ENCODE assay signal across 8 cellular contexts in the genomic region with DNA sequence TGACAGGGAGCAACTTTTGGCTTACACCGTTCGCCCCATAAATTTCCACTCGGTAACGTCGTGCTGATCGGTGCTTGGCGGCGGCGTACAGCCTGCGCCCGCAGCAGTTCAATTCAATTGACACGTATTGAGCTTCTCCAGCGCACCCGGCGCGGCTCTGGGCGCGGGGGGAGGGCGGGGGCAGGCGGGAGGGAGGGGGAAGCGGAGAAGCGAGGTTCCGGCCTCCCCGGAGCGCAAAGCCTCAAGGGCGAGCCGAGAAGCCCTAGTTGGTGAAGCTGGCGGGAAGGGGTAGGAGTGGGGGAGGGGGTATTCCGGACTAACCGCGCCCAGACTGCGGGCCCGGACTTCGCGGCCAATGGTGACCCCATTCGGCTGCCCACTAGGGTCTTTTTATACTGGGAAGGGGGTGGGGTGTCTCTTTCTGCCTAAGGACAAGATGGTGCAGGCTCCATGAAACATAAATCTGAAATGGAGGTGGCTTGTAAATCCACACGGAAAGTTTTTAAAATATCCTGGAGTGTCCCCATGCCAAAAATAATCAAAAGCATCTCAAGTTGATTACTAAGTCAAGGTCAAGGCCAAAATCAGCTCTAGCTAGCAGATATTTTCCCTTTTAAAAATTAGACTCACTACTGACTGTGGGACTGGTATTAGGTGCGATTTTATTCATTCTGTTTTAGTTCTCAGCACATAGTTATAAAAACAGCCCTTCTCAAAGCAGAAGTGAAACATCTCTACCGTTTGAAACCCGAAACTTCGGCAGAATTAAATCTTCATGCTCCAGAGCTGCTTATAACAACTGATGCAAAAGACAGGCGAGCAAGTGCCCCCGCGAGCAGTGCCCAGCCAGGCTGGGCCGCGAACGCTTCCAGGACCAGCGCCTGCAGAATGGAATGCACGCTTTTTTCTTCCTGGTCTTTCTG. TPM values are rescaled to one million over a fixed set of nuclear protein-coding genes. Genes with fewer than 3 reads are reported as not detected.
DNase-seq lines count a peak whose midpoint lies in the region; ATAC-seq lines count a peak whose summit lies in the region.

No MANE protein-coding gene starts in this region.

- no peaks in the 10 kb centered on the region for H3K27me3 Mint-ChIP-seq in activated CD8-positive, alpha-beta T cell treated with anti-CD3 and anti-CD28 coated beads, Interleukin-2, amount 10 ng/mL, durations not matched to agents 7 days and 5 days (ENCODE audit: low read depth)

- peak; percentile 84 for DNase-seq in DMS53 (lab: John Stamatoyannopoulos, UW)
- DNase-seq in DMS53 treated with DMSO at 0.1 percent for 48 hours (lab: John Stamatoyannopoulos, UW; ENCODE audit: unreplicated experiment), result no peak
- DNase-seq in NCI-H69 (lab: John Stamatoyannopoulos, UW), result peak; percentile 86
- peak; percentile 72 for DNase-seq in activated CD8-positive, alpha-beta T cell treated with anti-CD3 and anti-CD28 coated beads, Interleukin-2, amount 10 ng/mL, durations not matched to agents 7 days and 5 days
- DNase-seq in glomerular visceral epithelial cell (ENCODE audit: extremely low spot score), result peak; percentile 37
- DNase-seq in AG08395 (ENCODE audit: low spot score), result no peak

- H3K27me3 ChIP-seq in rectal smooth muscle tissue (ENCODE audit: control insufficient read depth, insufficient read depth, low read length), result peaks cover 4% of the 10 kb centered on the region

- H3K4me3 ChIP-seq in rectal smooth muscle tissue (ENCODE audit: low read length), result peak overlapping the region; percentile 70

- H3K4me1 Mint-ChIP-seq in activated CD8-positive, alpha-beta T cell treated with anti-CD3 and anti-CD28 coated beads, Interleukin-2, amount 10 ng/mL, durations not matched to agents 7 days and 5 days (ENCODE audit: low read depth), result peaks cover 13% of the 10 kb centered on the region

- no peak overlapping the region for H3K9ac ChIP-seq in rectal smooth muscle tissue (ENCODE audit: low read length)

- H3K36me3 ChIP-seq in rectal smooth muscle tissue (ENCODE audit: control insufficient read depth, insufficient read depth, low read length), result no peaks in the 10 kb centered on the region

- POLR2A ChIA-PET in activated CD8-positive, alpha-beta T cell treated with anti-CD3 and anti-CD28 coated beads, Interleukin-2, amount 10 ng/mL, durations not matched to agents 7 days and 5 days (lab: Charles Lee), result interaction anchor here (0.6 to 4.2 kb wide), 10 partner anchors 13 to 366 kb away, joined by 3 to 73 read pairs (median 4); no protein-coding TSS in a partner anchor

- peak; percentile 38 for ATAC-seq in HG02870 (IDR thresholded peaks at IDR 0.05; ENCODE audit: unreplicated experiment)
- peak; percentile 20 for ATAC-seq in activated CD8-positive, alpha-beta T cell treated with anti-CD3 and anti-CD28 coated beads, Interleukin-2, amount 10 ng/mL, durations not matched to agents 7 days and 5 days

- H3K36me3 Mint-ChIP-seq in activated CD8-positive, alpha-beta T cell treated with anti-CD3 and anti-CD28 coated beads, Interleukin-2, amount 10 ng/mL, durations not matched to agents 7 days and 5 days (ENCODE audit: low read depth), result peaks cover 6% of the 10 kb centered on the region

- H3K27ac ChIP-seq in rectal smooth muscle tissue (ENCODE audit: low read depth, low read length), result peak overlapping the region; percentile 81

- CTCF ChIA-PET in activated CD8-positive, alpha-beta T cell treated with anti-CD3 and anti-CD28 coated beads, Interleukin-2, amount 10 ng/mL, durations not matched to agents 7 days and 5 days (lab: Charles Lee), result interaction anchor here (1.1 kb wide), 1 partner anchor 369 kb away, joined by 3 read pairs; no protein-coding TSS in a partner anchor

- peak overlapping the region; percentile 92 for H3K27ac Mint-ChIP-seq in activated CD8-positive, alpha-beta T cell treated with anti-CD3 and anti-CD28 coated beads, Interleukin-2, amount 10 ng/mL, durations not matched to agents 7 days and 5 days

- peak overlapping the region; percentile 81 for H3K4me3 Mint-ChIP-seq in activated CD8-positive, alpha-beta T cell treated with anti-CD3 and anti-CD28 coated beads, Interleukin-2, amount 10 ng/mL, durations not matched to agents 7 days and 5 days

- H3K9me3 Mint-ChIP-seq in activated CD8-positive, alpha-beta T cell treated with anti-CD3 and anti-CD28 coated beads, Interleukin-2, amount 10 ng/mL, durations not matched to agents 7 days and 5 days (ENCODE audit: insufficient read depth), result no peaks in the 10 kb centered on the region

- H3K4me1 ChIP-seq in rectal smooth muscle tissue (ENCODE audit: control insufficient read depth, insufficient read depth, low read length), result peaks cover 9% of the 10 kb centered on the region

RNA-seq across cellular contexts. Expression of gene BCOR, which starts 1.5 kb away (rescaled TPM):
- 10 to 100 TPM; 41.5 to 45.5 TPM for total RNA-seq in activated CD8-positive, alpha-beta T cell treated with anti-CD3 and anti-CD28 coated beads, Interleukin-2, amount 10 ng/mL, durations not matched to agents 7 days and 5 days

Comparison
In these comparisons a context has a peak if more than half of its experiments do, and no peak if none do; other contexts are left out.
1. DNase-seq: peak in DMS53 (single experiment), NCI-H69 (single experiment), activated CD8-positive, alpha-beta T cell treated with anti-CD3 and anti-CD28 coated beads, Interleukin-2, amount 10 ng/mL, durations not matched to agents 7 days and 5 days (single experiment) and glomerular visceral epithelial cell (single experiment); none in DMS53 treated with DMSO at 0.1 percent for 48 hours (single experiment) and AG08395 (single experiment).